ENCODE assay signal across 25 cellular contexts in genomic region chr1:203658274-203658673, GRCh38.
"Had no signal": no experiment of that assay in that cellular context is flagged by ENCODE, and none has a peak within 500 bp of the region (broad histone marks: within the 10 kb centered on the region; RNA-seq: fewer than 3 reads in every experiment).

No MANE protein-coding gene starts in this region.

- DNase-seq: activated B cell treated with CpG ODN at 0.5 μM for 24 hours; activated CD4-positive, alpha-beta T cell treated with anti-CD3 and anti-CD28 coated beads for 4 hours; activated CD4-positive, alpha-beta T cell treated with anti-CD3 and anti-CD28 coated beads, Interleukin-2, amount 50 U/mL, for 48 hours; activated CD8-positive, alpha-beta memory T cell treated with anti-CD3 and anti-CD28 coated beads, Interleukin-2, amount 50 U/mL, for 48 hours; activated naive CD4-positive, alpha-beta T cell; activated T-cell treated with anti-CD3 and anti-CD28 coated beads, Interleukin-2, amount 50 U/mL, for 4 hours; adrenal gland; brain microvascular endothelial cell; central memory CD4-positive, alpha-beta T cell; effector memory CD4-positive, alpha-beta T cell; esophagus squamous epithelium; heart left ventricle; islet precursor cell; left colon; retina; stimulated activated CD4-positive, alpha-beta T cell treated with anti-CD3 and anti-CD28 coated beads, Interleukin-2, amount 100 ng/mL, for 24 hours; stimulated activated naive B cell treated with anti-CD40 and anti-IgM and Interleukin-4, amounts not matched to agents 10 μg/mL and 1 μg/mL and 100 μg/mL, for 72 hours; T1000; trophoblast cell had no signal

- H3K9me3 ChIP-seq: adrenal gland, ascending aorta, esophagus squamous epithelium, heart left ventricle, vagina had no signal

- ATAC-seq: activated T-cell treated with anti-CD3 and anti-CD28 coated beads, Interleukin-2, amount 50 U/mL, for 4 hours; heart left ventricle; left colon; stimulated activated naive B cell treated with anti-CD40 and anti-IgM and Interleukin-4, amounts not matched to agents 10 μg/mL and 1 μg/mL and 100 μg/mL, for 72 hours had no signal

- H3K9me3 Mint-ChIP-seq: activated B cell treated with CpG ODN at 0.5 μM for 24 hours; activated T-cell treated with anti-CD3 and anti-CD28 coated beads, Interleukin-2, amount 50 U/mL, for 4 hours; activated T-helper 2 cell treated with anti-CD3 and anti-CD28 coated beads, Interferon-gamma antibody, Interleukin-2, Interleukin-4, amounts not matched to agents 10 μg/mL and 5 μg/mL and 100 μg/mL, durations not matched to agents 14 hours and 24 hours and 36 hours; memory B cell; neural crest cell; stimulated activated naive B cell treated with anti-CD40 and anti-IgM and Interleukin-4, amounts not matched to agents 10 μg/mL and 1 μg/mL and 100 μg/mL, for 72 hours had no signal

- H3K4me3 Mint-ChIP-seq: activated B cell treated with CpG ODN at 0.5 μM for 24 hours; activated naive CD8-positive, alpha-beta T cell; activated T-cell treated with anti-CD3 and anti-CD28 coated beads, Interleukin-2, amount 50 U/mL, for 4 hours; memory B cell; neural crest cell; stimulated activated naive B cell treated with anti-CD40 and anti-IgM and Interleukin-4, amounts not matched to agents 10 μg/mL and 1 μg/mL and 100 μg/mL, for 72 hours had no signal

- H3K36me3 Mint-ChIP-seq: stimulated activated naive B cell treated with anti-CD40 and anti-IgM and Interleukin-4, amounts not matched to agents 10 μg/mL and 1 μg/mL and 100 μg/mL, for 72 hours had no signal

- H3K4me3 ChIP-seq: adrenal gland, ascending aorta, esophagus squamous epithelium, heart left ventricle, vagina had no signal

- H3K27ac Mint-ChIP-seq: activated B cell treated with CpG ODN at 0.5 μM for 24 hours; activated naive CD8-positive, alpha-beta T cell; memory B cell; stimulated activated naive B cell treated with anti-CD40 and anti-IgM and Interleukin-4, amounts not matched to agents 10 μg/mL and 1 μg/mL and 100 μg/mL, for 72 hours had no signal

- H3K27me3 Mint-ChIP-seq: activated B cell treated with CpG ODN at 0.5 μM for 24 hours; activated naive CD8-positive, alpha-beta T cell; memory B cell had no signal

- H3K36me3 ChIP-seq: adrenal gland, ascending aorta, brain microvascular endothelial cell, esophagus squamous epithelium, vagina had no signal

- H3K27ac ChIP-seq: adrenal gland, ascending aorta, brain microvascular endothelial cell, vagina had no signal

- H3K27me3 ChIP-seq: adrenal gland, ascending aorta, brain microvascular endothelial cell, esophagus squamous epithelium, heart left ventricle, vagina had no signal
